Comparison of ENCODE assay signal across 28 cellular contexts in genomic region chr2:46800218-46800617, GRCh38.
DNase-seq lines count a peak whose midpoint lies in the region; ATAC-seq, FAIRE-seq and TF ChIP-seq lines count a peak whose summit lies in the region.
"Had no signal": no experiment of that assay in that cellular context is flagged by ENCODE, and none has a peak within 500 bp of the region (broad histone marks: within the 10 kb centered on the region; RNA-seq: fewer than 3 reads in every experiment).

No MANE protein-coding gene starts in this region.

- H3K27me3 Mint-ChIP-seq in brain, result peaks cover 3% of the 10 kb centered on the region

- TF ChIP-seq CTCF in brain (conservative IDR thresholded peaks at IDR 0.05) (no peak), lung (IDR thresholded peaks at IDR 0.05; ENCODE audit: control extremely low read depth, extremely low read depth) (no peak)

- peak overlapping the region; percentile 75 for H3K4me2 ChIP-seq in GM23248 (ENCODE audit: unreplicated experiment)

- H3K4me3 Mint-ChIP-seq in brain, result no peak overlapping the region
- H3K4me3 Mint-ChIP-seq: activated naive CD4-positive, alpha-beta T cell treated with anti-CD3 and anti-CD28 coated beads, Interleukin-2, amount 10 ng/mL, durations not matched to agents 7 days and 5 days; activated T-cell treated with anti-CD3 and anti-CD28 coated beads, Interleukin-2, amount 50 U/mL, for 4 hours; T-helper 1 cell treated with Interleukin-12 subunit alpha and Interleukin-12 subunit beta and Interleukin-4 antibody, amounts not matched to agents 30 μg/mL and 1 μg/mL, for 36 hours had no signal

- peak overlapping the region; percentile 77 for H3K9ac ChIP-seq in GM23248

- no peaks in the 10 kb centered on the region for H4K20me1 ChIP-seq in GM23248 (ENCODE audit: insufficient read depth)

- no peaks in the 10 kb centered on the region for H3K36me3 Mint-ChIP-seq in brain
- H3K36me3 Mint-ChIP-seq: activated naive CD4-positive, alpha-beta T cell treated with anti-CD3 and anti-CD28 coated beads, Interleukin-2, amount 10 ng/mL, durations not matched to agents 7 days and 5 days had no signal

- DNase-seq in GM23248 (peak; percentile 81), lung (ENCODE audit: low spot score) (peak; percentile 5), NCI-H1694 (lab: John Stamatoyannopoulos, UW) (no peak), GM19239 (ENCODE audit: insufficient read length, low spot score) (no peak)
- no peak for DNase-seq in activated naive CD4-positive, alpha-beta T cell treated with anti-CD3 and anti-CD28 coated beads, Interleukin-2, amount 50 U/mL, for 16 hours
- DNase-seq: activated CD4-positive, alpha-beta T cell treated with anti-CD3 and anti-CD28 coated beads for 48 hours; activated naive CD4-positive, alpha-beta T cell treated with anti-CD3 and anti-CD28 coated beads, Interleukin-2, amount 10 ng/mL, durations not matched to agents 7 days and 5 days; activated T-cell treated with anti-CD3 and anti-CD28 coated beads, Interleukin-2, amount 50 U/mL, for 4 hours; HCEC 1CT; hypothalamus; mucosa of descending colon; NCI-H1048; NCI-H1930; NCI-H69; posterior cingulate gyrus; sigmoid colon; SJCRH30; stimulated activated CD8-positive, alpha-beta memory T cell treated with anti-CD3 and anti-CD28 coated beads, Interleukin-4, amount 100 ng/mL, for 48 hours had no signal

- no peaks in the 10 kb centered on the region for H3K9me3 ChIP-seq in GM23248 (ENCODE audit: low read depth)
- no peaks in the 10 kb centered on the region for H3K9me3 ChIP-seq in lung (ENCODE audit: control insufficient read depth in 2 of 2, insufficient read depth in 1 of 2, low read length in 1 of 2)
- H3K9me3 ChIP-seq: mucosa of descending colon, sigmoid colon, SJCRH30 had no signal

- H3K36me3 ChIP-seq in ACC112 (ENCODE audit: insufficient read depth, low read length) (no peaks in the 10 kb centered on the region), GM23248 (ENCODE audit: low read depth) (no peaks in the 10 kb centered on the region), lung (ENCODE audit: control insufficient read depth in 2 of 2, insufficient read depth in 2 of 2, low read length in 2 of 2) (no peaks in the 10 kb centered on the region)
- H3K36me3 ChIP-seq: sigmoid colon, SJCRH30 had no signal

- H3K4me1 ChIP-seq in ACC112 (ENCODE audit: control insufficient read depth, insufficient read depth, low read length, unreplicated experiment) (peaks cover 74% of the 10 kb centered on the region), GM23248 (ENCODE audit: insufficient read depth) (peaks cover 70% of the 10 kb centered on the region), lung (ENCODE audit: control insufficient read depth in 2 of 2, insufficient read depth in 2 of 2, low read length in 2 of 2) (peaks cover 0 to 10% of the 10 kb centered on the region in 2 donors)

- peaks cover 7% of the 10 kb centered on the region for H3K4me1 Mint-ChIP-seq in brain
- H3K4me1 Mint-ChIP-seq: activated naive CD4-positive, alpha-beta T cell treated with anti-CD3 and anti-CD28 coated beads, Interleukin-2, amount 10 ng/mL, durations not matched to agents 7 days and 5 days had no signal

- ATAC-seq in lung (ENCODE audit: insufficient read depth, low FRiP score) (no peak), GM18520 (IDR thresholded peaks at IDR 0.05; ENCODE audit: unreplicated experiment) (no peak)
- ATAC-seq: activated T-cell treated with anti-CD3 and anti-CD28 coated beads, Interleukin-2, amount 50 U/mL, for 4 hours had no signal

- H3K79me2 ChIP-seq in ACC112 (ENCODE audit: control insufficient read depth, insufficient read depth, low read length, unreplicated experiment), result peaks cover 7% of the 10 kb centered on the region
- peaks cover 19% of the 10 kb centered on the region for H3K79me2 ChIP-seq in GM23248 (ENCODE audit: insufficient read depth)

- no peak overlapping the region for H2AFZ ChIP-seq in ACC112 (ENCODE audit: low read length, unreplicated experiment)
- no peak overlapping the region for H2AFZ ChIP-seq in GM23248

- WGBS in GM23248 (ENCODE audit: low coverage in 1 of 2, low lambda C conversion rate in 2 of 2, missing lambda C conversion rate in 2 of 2), 2 experiments, result 46 to 51% methylated on average over 4 of the region's 4 CpGs
- 90 to 95% methylated on average over 4 of the region's 4 CpGs for WGBS in lung, 2 donors

- no peaks in the 10 kb centered on the region for H3K27me3 ChIP-seq in ACC112 (ENCODE audit: insufficient read depth, low read length)
- no peaks in the 10 kb centered on the region for H3K27me3 ChIP-seq in GM23248 (replicated peaks; ENCODE audit: insufficient read depth)
- H3K27me3 ChIP-seq in lung (ENCODE audit: control insufficient read depth, insufficient read depth), result no peaks in the 10 kb centered on the region
- H3K27me3 ChIP-seq: sigmoid colon, SJCRH30 had no signal

- no peak for FAIRE-seq in GM19239 (lab: Jason Lieb, UNC)
- FAIRE-seq: A204.1, frontal cortex, islet of Langerhans, RCC 7860 had no signal

- H3K27ac Mint-ChIP-seq in brain, result peak overlapping the region in 3 of 5 experiments; percentile 13 to 35 (median 18)
- H3K27ac Mint-ChIP-seq: activated naive CD4-positive, alpha-beta T cell treated with anti-CD3 and anti-CD28 coated beads, Interleukin-2, amount 10 ng/mL, durations not matched to agents 7 days and 5 days; T-helper 1 cell treated with Interleukin-12 subunit alpha and Interleukin-12 subunit beta and Interleukin-4 antibody, amounts not matched to agents 30 μg/mL and 1 μg/mL, for 36 hours had no signal

- H3K4me3 ChIP-seq in ACC112 (ENCODE audit: low read depth, low read length) (peak overlapping the region; percentile 49; the same call in 1 of the 2 replicates), GM23248 (peak overlapping the region; percentile 66), lung (no peak overlapping the region)
- H3K4me3 ChIP-seq: mucosa of descending colon, sigmoid colon, SJCRH30 had no signal

- in situ Hi-C loops in GM23248 (cut with MboI), result no loop called here

- H3K9me2 ChIP-seq in GM23248 (ENCODE audit: insufficient read depth), result no peaks in the 10 kb centered on the region

- peaks cover 0 to 3% (median 0%) of the 10 kb centered on the region in 5 experiments for H3K9me3 Mint-ChIP-seq in brain
- H3K9me3 Mint-ChIP-seq: activated naive CD4-positive, alpha-beta T cell treated with anti-CD3 and anti-CD28 coated beads, Interleukin-2, amount 10 ng/mL, durations not matched to agents 7 days and 5 days; activated T-cell treated with anti-CD3 and anti-CD28 coated beads, Interleukin-2, amount 50 U/mL, for 4 hours; T-helper 1 cell treated with Interleukin-12 subunit alpha and Interleukin-12 subunit beta and Interleukin-4 antibody, amounts not matched to agents 30 μg/mL and 1 μg/mL, for 36 hours had no signal

- H3K27ac ChIP-seq in ACC112 (ENCODE audit: low read depth, low read length), result peak overlapping the region; percentile 99
- H3K27ac ChIP-seq in GM23248, result peak overlapping the region; percentile 98
- H3K27ac ChIP-seq in lung (ENCODE audit: low read depth in 1 of 2, low read length in 1 of 2), result no peak overlapping the region
- H3K27ac ChIP-seq: C4-2B, HL-60, sigmoid colon, SJCRH30 had no signal

- peaks cover 71% of the 10 kb centered on the region for H3F3A ChIP-seq in GM23248 (ENCODE audit: insufficient read depth)

Comparison
In these comparisons a context has a peak if more than half of its experiments do, and no peak if none do; other contexts are left out.
1. H3K27ac ChIP-seq: peak in ACC112 (single experiment) and GM23248 (single experiment); none in lung (0 of 2).
2. DNase-seq: peak in GM23248 (single experiment) and lung (single experiment); none in NCI-H1694 (single experiment), activated naive CD4-positive, alpha-beta T cell treated with anti-CD3 and anti-CD28 coated beads, Interleukin-2, amount 50 U/mL, for 16 hours (single experiment) and GM19239 (single experiment).